In the genomic region with DNA sequence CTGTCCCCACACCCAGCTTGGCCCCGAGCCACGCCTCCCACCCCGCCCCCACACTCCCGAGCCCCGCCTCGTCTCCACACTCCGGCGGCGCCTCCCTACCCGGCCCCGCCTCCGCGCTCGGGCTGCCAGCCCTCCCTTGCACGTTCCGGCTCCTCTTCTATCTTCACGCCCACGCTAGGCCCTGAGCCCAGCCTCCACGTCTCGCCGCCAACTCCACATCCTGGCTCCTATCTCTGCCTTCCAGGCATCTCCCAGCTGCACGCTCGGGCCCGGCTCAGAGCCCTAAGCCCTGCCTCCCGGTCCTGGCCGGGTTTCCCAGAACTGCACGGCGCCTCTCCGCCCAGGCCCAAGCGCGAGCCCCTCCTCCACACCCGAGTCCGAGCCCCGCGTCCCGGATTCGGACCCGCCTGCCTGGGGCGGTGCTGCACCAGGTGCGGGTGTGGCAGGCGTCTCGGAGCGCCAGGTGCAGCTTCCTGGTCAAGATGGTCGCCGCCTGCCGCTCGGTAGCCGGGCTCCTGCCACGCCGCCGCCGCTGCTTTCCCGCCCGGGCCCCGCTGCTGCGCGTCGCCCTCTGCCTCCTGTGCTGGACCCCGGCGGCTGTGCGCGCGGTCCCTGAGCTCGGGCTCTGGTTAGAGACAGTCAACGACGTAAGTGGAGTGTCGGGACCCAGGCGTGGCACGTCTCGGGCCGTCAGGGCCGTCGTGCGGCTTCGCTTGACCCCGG, we compare ENCODE assay signal across 1 cellular context.
TF ChIP-seq lines count a peak whose summit lies in the region.

A gene with protein sequence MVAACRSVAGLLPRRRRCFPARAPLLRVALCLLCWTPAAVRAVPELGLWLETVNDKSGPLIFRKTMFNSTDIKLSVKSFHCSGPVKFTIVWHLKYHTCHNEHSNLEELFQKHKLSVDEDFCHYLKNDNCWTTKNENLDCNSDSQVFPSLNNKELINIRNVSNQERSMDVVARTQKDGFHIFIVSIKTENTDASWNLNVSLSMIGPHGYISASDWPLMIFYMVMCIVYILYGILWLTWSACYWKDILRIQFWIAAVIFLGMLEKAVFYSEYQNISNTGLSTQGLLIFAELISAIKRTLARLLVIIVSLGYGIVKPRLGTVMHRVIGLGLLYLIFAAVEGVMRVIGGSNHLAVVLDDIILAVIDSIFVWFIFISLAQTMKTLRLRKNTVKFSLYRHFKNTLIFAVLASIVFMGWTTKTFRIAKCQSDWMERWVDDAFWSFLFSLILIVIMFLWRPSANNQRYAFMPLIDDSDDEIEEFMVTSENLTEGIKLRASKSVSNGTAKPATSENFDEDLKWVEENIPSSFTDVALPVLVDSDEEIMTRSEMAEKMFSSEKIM (plus strand): TSS at position 160 of the 723 bp plus-strand sequence. CDS start 323 bp downstream, at position 483.

TF ChIP-seq in HepG2, 621 proteins besides CTCF, POLR2A, EP300 and RAD21 (continued from another document and continues in another):
- TF ChIP-seq, protein P1, sequence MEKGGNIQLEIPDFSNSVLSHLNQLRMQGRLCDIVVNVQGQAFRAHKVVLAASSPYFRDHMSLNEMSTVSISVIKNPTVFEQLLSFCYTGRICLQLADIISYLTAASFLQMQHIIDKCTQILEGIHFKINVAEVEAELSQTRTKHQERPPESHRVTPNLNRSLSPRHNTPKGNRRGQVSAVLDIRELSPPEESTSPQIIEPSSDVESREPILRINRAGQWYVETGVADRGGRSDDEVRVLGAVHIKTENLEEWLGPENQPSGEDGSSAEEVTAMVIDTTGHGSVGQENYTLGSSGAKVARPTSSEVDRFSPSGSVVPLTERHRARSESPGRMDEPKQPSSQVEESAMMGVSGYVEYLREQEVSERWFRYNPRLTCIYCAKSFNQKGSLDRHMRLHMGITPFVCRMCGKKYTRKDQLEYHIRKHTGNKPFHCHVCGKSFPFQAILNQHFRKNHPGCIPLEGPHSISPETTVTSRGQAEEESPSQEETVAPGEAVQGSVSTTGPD (CRISPR knock-in tag; IDR thresholded peaks at IDR 0.05): no peak
- TF ChIP-seq JUND (CRISPR knock-in tag; IDR thresholded peaks at IDR 0.05): peak; percentile 13; the same call in 1 of the 2 replicates
- TF ChIP-seq, protein P2, sequence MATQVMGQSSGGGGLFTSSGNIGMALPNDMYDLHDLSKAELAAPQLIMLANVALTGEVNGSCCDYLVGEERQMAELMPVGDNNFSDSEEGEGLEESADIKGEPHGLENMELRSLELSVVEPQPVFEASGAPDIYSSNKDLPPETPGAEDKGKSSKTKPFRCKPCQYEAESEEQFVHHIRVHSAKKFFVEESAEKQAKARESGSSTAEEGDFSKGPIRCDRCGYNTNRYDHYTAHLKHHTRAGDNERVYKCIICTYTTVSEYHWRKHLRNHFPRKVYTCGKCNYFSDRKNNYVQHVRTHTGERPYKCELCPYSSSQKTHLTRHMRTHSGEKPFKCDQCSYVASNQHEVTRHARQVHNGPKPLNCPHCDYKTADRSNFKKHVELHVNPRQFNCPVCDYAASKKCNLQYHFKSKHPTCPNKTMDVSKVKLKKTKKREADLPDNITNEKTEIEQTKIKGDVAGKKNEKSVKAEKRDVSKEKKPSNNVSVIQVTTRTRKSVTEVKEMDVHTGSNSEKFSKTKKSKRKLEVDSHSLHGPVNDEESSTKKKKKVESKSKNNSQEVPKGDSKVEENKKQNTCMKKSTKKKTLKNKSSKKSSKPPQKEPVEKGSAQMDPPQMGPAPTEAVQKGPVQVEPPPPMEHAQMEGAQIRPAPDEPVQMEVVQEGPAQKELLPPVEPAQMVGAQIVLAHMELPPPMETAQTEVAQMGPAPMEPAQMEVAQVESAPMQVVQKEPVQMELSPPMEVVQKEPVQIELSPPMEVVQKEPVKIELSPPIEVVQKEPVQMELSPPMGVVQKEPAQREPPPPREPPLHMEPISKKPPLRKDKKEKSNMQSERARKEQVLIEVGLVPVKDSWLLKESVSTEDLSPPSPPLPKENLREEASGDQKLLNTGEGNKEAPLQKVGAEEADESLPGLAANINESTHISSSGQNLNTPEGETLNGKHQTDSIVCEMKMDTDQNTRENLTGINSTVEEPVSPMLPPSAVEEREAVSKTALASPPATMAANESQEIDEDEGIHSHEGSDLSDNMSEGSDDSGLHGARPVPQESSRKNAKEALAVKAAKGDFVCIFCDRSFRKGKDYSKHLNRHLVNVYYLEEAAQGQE (IDR thresholded peaks at IDR 0.05; ENCODE audit: borderline replicate concordance in 1 of 2, low read depth in 1 of 2, low read length in 2 of 2): no peak
- 0 out of 2 replicates have a peak, but pooled peaks have one; percentile 31 for TF ChIP-seq SMAD1 (CRISPR knock-in tag; IDR thresholded peaks at IDR 0.05; ENCODE audit: borderline replicate concordance, low read depth)
- 0 out of 2 replicates have a peak, but pooled peaks have one; percentile 48 for TF ChIP-seq ZNF296 (CRISPR knock-in tag; conservative IDR thresholded peaks at IDR 0.05)
- TF ChIP-seq AGO2 (optimal IDR thresholded peaks at IDR 0.05; ENCODE audit: low read depth, low read length): peak; percentile 98
- TF ChIP-seq, protein P3, sequence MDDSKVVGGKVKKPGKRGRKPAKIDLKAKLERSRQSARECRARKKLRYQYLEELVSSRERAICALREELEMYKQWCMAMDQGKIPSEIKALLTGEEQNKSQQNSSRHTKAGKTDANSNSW (CRISPR knock-in tag; IDR thresholded peaks at IDR 0.05; ENCODE audit: borderline replicate concordance): no peak; the same call in 1 of the 2 replicates
- peak; percentile 54 for TF ChIP-seq POGZ (CRISPR knock-in tag; IDR thresholded peaks at IDR 0.05)
- no peak for TF ChIP-seq ZNF839 (CRISPR knock-in tag; IDR thresholded peaks at IDR 0.05; ENCODE audit: borderline replicate concordance)
- 0 out of 2 replicates have a peak, but pooled peaks have one; percentile 56 for TF ChIP-seq ZNF773 (CRISPR knock-in tag; IDR thresholded peaks at IDR 0.05; ENCODE audit: borderline replicate concordance)
- TF ChIP-seq, protein P4, sequence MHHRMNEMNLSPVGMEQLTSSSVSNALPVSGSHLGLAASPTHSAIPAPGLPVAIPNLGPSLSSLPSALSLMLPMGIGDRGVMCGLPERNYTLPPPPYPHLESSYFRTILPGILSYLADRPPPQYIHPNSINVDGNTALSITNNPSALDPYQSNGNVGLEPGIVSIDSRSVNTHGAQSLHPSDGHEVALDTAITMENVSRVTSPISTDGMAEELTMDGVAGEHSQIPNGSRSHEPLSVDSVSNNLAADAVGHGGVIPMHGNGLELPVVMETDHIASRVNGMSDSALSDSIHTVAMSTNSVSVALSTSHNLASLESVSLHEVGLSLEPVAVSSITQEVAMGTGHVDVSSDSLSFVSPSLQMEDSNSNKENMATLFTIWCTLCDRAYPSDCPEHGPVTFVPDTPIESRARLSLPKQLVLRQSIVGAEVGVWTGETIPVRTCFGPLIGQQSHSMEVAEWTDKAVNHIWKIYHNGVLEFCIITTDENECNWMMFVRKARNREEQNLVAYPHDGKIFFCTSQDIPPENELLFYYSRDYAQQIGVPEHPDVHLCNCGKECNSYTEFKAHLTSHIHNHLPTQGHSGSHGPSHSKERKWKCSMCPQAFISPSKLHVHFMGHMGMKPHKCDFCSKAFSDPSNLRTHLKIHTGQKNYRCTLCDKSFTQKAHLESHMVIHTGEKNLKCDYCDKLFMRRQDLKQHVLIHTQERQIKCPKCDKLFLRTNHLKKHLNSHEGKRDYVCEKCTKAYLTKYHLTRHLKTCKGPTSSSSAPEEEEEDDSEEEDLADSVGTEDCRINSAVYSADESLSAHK (CRISPR knock-in tag; IDR thresholded peaks at IDR 0.05; ENCODE audit: borderline replicate concordance): no peak
- peak; percentile 51; the same call in 1 of the 2 replicates for TF ChIP-seq FOXM1 (CRISPR knock-in tag; IDR thresholded peaks at IDR 0.05)
- TF ChIP-seq ZNF232 (CRISPR knock-in tag; IDR thresholded peaks at IDR 0.05; ENCODE audit: borderline replicate concordance): peak; percentile 60; the same call in 1 of the 2 replicates
- no peak; the same call in 1 of the 2 replicates for TF ChIP-seq ZNF317 (CRISPR knock-in tag; IDR thresholded peaks at IDR 0.05)
- TF ChIP-seq ZNF780A (CRISPR knock-in tag; IDR thresholded peaks at IDR 0.05): 0 out of 2 replicates have a peak, but pooled peaks have one; percentile 51
- TF ChIP-seq ZMAT3 (CRISPR knock-in tag; conservative IDR thresholded peaks at IDR 0.05): peak; percentile 95; the same call in 1 of the 2 replicates
- no peak; the same call in 1 of the 2 replicates for TF ChIP-seq CENPT (CRISPR knock-in tag; IDR thresholded peaks at IDR 0.05; ENCODE audit: low read depth)
- TF ChIP-seq, protein P5, sequence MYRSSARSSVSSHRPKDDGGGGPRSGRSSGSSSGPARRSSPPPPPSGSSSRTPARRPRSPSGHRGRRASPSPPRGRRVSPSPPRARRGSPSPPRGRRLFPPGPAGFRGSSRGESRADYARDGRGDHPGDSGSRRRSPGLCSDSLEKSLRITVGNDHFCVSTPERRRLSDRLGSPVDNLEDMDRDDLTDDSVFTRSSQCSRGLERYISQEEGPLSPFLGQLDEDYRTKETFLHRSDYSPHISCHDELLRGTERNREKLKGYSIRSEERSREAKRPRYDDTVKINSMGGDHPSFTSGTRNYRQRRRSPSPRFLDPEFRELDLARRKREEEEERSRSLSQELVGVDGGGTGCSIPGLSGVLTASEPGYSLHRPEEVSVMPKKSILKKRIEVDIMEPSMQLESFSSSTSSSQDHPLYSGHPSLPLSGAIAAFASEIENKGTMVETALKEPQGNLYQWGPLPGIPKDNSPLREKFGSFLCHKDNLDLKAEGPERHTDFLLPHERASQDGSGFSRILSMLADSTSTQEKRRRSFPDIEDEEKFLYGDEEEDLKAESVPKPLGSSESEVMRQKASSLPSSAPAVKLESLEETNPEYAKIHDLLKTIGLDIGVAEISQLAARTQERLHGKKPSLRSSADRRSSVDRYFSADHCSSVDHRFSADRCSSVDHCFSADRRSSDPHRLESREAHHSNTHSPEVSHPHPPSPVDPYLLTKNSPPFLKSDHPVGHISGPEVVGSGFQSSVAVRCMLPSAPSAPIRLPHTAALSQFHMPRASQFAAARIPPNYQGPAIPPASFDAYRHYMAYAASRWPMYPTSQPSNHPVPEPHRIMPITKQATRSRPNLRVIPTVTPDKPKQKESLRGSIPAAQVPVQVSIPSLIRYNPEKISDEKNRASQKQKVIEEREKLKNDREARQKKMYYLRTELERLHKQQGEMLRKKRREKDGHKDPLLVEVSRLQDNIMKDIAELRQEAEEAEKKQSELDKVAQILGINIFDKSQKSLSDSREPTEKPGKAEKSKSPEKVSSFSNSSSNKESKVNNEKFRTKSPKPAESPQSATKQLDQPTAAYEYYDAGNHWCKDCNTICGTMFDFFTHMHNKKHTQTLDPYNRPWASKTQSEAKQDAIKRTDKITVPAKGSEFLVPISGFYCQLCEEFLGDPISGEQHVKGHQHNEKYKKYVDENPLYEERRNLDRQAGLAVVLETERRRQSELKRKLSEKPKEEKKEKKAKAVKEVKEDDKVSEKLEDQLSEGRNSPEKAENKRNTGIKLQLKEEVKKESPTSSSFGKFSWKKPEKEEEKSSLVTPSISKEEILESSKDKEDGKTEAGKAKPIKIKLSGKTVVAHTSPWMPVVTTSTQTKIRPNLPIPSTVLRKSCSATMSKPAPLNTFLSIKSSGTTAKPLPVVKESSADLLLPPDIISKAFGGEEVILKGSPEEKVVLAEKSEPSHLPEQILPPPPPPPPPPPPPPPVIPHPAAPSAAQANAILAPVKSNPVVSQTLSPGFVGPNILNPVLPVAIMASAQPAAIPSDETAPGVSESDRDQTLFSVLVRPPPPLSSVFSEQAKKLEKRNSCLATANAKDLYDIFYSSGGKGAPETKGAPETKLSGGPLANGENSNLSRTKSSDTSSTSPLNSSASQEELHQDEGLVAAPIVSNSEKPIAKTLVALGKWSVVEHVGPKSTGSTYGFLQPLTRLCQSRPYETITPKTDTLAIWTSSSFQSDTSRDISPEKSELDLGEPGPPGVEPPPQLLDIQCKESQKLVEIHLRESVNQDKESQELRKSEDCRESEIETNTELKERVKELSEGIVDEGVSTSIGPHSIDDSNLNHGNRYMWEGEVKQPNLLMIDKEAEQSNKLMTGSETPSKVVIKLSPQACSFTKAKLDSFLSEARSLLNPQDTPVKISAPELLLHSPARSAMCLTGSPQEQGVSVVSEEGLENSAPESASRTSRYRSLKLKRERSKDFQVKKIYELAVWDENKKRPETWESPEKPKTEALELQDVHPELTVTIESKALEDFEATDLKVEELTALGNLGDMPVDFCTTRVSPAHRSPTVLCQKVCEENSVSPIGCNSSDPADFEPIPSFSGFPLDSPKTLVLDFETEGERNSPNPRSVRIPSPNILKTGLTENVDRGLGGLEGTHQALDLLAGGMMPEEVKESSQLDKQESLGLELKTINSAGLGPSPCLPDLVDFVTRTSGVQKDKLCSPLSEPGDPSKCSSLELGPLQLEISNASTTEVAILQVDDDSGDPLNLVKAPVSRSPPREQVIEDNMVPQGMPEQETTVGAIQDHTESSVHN (CRISPR knock-in tag; IDR thresholded peaks at IDR 0.05): peak; percentile 75; the same call in 1 of the 2 replicates
- TF ChIP-seq, protein P6, sequence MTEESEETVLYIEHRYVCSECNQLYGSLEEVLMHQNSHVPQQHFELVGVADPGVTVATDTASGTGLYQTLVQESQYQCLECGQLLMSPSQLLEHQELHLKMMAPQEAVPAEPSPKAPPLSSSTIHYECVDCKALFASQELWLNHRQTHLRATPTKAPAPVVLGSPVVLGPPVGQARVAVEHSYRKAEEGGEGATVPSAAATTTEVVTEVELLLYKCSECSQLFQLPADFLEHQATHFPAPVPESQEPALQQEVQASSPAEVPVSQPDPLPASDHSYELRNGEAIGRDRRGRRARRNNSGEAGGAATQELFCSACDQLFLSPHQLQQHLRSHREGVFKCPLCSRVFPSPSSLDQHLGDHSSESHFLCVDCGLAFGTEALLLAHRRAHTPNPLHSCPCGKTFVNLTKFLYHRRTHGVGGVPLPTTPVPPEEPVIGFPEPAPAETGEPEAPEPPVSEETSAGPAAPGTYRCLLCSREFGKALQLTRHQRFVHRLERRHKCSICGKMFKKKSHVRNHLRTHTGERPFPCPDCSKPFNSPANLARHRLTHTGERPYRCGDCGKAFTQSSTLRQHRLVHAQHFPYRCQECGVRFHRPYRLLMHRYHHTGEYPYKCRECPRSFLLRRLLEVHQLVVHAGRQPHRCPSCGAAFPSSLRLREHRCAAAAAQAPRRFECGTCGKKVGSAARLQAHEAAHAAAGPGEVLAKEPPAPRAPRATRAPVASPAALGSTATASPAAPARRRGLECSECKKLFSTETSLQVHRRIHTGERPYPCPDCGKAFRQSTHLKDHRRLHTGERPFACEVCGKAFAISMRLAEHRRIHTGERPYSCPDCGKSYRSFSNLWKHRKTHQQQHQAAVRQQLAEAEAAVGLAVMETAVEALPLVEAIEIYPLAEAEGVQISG (CRISPR knock-in tag; IDR thresholded peaks at IDR 0.05): peak; percentile 70; the same call in 1 of the 2 replicates
- no peak for TF ChIP-seq EEA1 (CRISPR knock-in tag; IDR thresholded peaks at IDR 0.05; ENCODE audit: borderline replicate concordance)
- TF ChIP-seq RFXANK (CRISPR knock-in tag; IDR thresholded peaks at IDR 0.05): no peak
- TF ChIP-seq FOXK2 (IDR thresholded peaks at IDR 0.05): no peak
- TF ChIP-seq SMAD3 (CRISPR knock-in tag; IDR thresholded peaks at IDR 0.05): no peak; the same call in 1 of the 2 replicates
- TF ChIP-seq RARG (CRISPR knock-in tag; IDR thresholded peaks at IDR 0.05; ENCODE audit: low read depth): 0 out of 2 replicates have a peak, but pooled peaks have one; percentile 33
- TF ChIP-seq NCOR1 (IDR thresholded peaks at IDR 0.05; ENCODE audit: borderline replicate concordance, low read length): no peak; the same call in 1 of the 2 replicates
- TF ChIP-seq ZNF546 (CRISPR knock-in tag; conservative IDR thresholded peaks at IDR 0.05): peak; percentile 80
